In the genomic region with DNA sequence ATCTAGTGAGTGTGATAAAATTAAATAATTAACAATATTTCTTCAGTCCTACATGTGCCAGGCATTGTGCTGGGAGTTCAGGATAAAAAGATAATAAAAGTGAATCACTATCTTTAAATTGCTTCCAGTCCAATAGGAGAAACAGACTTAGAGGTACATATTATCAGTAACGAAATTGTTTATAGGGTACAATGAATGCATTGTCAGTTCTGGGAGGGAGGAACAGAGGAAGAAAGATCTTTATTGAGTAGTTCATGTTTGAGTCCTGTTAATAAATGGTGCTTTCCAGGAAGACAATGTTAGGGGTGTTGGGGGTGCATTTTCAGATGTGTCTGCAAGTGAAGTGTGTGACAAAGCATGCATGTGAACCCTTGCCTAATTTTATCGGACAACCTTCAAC, we compare ENCODE assay signal across 28 cellular contexts.
"Had no signal": no experiment of that assay in that cellular context is flagged by ENCODE, and none has a peak within 500 bp of the region (broad histone marks: within the 10 kb centered on the region; RNA-seq: fewer than 3 reads in every experiment).

No MANE protein-coding gene starts in this region.

- H3K4me1 Mint-ChIP-seq: stimulated activated effector memory CD8-positive, alpha-beta T cell treated with anti-CD3 and anti-CD28 coated beads, Interleukin-12 subunit alpha, Interleukin-12 subunit beta, amount 100 ng/mL, for 72 hours; stimulated activated memory B cell treated with anti-CD40 and anti-IgM and Interleukin-4, amounts not matched to agents 10 μg/mL and 1 μg/mL and 100 μg/mL, for 72 hours; stimulated activated naive B cell treated with anti-CD40 and anti-IgM and Interleukin-4, amounts not matched to agents 10 μg/mL and 1 μg/mL and 100 μg/mL, for 72 hours; stimulated activated naive CD8-positive, alpha-beta T cell treated with anti-CD3 and anti-CD28 coated beads, Interleukin-15, amount 100 ng/mL, for 72 hours had no signal

- H3K27ac Mint-ChIP-seq: stimulated activated effector memory CD8-positive, alpha-beta T cell treated with anti-CD3 and anti-CD28 coated beads, Interleukin-12 subunit alpha, Interleukin-12 subunit beta, amount 100 ng/mL, for 72 hours; stimulated activated memory B cell treated with anti-CD40 and anti-IgM and Interleukin-4, amounts not matched to agents 10 μg/mL and 1 μg/mL and 100 μg/mL, for 72 hours; stimulated activated naive B cell treated with anti-CD40 and anti-IgM and Interleukin-4, amounts not matched to agents 10 μg/mL and 1 μg/mL and 100 μg/mL, for 72 hours; stimulated activated naive CD8-positive, alpha-beta T cell treated with anti-CD3 and anti-CD28 coated beads, Interleukin-15, amount 100 ng/mL, for 72 hours; stimulated activated naive CD8-positive, alpha-beta T cell treated with anti-CD3 and anti-CD28 coated beads, Interleukin-15, Interleukin-2, amounts not matched to agents 100 ng/mL and 50 ng/mL, for 24 hours; type B pancreatic cell had no signal

- H3K4me3 ChIP-seq: stomach, suprapubic skin, testis, thoracic aorta, thyroid gland, tibial artery, tibial nerve, transverse colon, upper lobe of left lung, upper lobe of right lung, uterus, vagina had no signal

- H3K27ac ChIP-seq: stomach, suprapubic skin, testis, thoracic aorta, thyroid gland, tibial artery, transverse colon, upper lobe of left lung, upper lobe of right lung, uterus, vagina had no signal

- H3K9me3 ChIP-seq: stomach, suprapubic skin, testis, thoracic aorta, thyroid gland, tibial artery, tibial nerve, transverse colon, upper lobe of left lung, upper lobe of right lung, uterus, vagina had no signal

- H3K36me3 ChIP-seq: stomach, suprapubic skin, thoracic aorta, thyroid gland, tibial artery, tibial nerve, transverse colon, upper lobe of left lung, upper lobe of right lung, uterus, vagina had no signal

- H3K4me1 ChIP-seq: testis, vagina had no signal

- DNase-seq: stimulated activated CD4-positive, alpha-beta T cell treated with anti-CD3 and anti-CD28 coated beads, Interleukin-2, amount 100 ng/mL, for 48 hours; stimulated activated CD4-positive, alpha-beta T cell treated with anti-CD3 and anti-CD28 coated beads, Interleukin-4, amount 100 ng/mL, for 1 hour; stimulated activated CD4-positive, alpha-beta T cell treated with anti-CD3 and anti-CD28 coated beads, Interleukin-4, amount 100 ng/mL, for 24 hours; stimulated activated CD4-positive, alpha-beta T cell treated with anti-CD3 and anti-CD28 coated beads, Interleukin-4, amount 100 ng/mL, for 4 hours; stimulated activated CD8-positive, alpha-beta memory T cell treated with anti-CD3 and anti-CD28 coated beads, Interleukin-4, amount 100 ng/mL, for 48 hours; stimulated activated naive B cell treated with anti-CD40 and anti-IgM and Interleukin-4, amounts not matched to agents 10 μg/mL and 1 μg/mL and 100 μg/mL, for 72 hours; stimulated activated naive CD4-positive, alpha-beta T cell; stimulated activated naive CD4-positive, alpha-beta T cell treated with Interleukin-2 at 50 U/mL for 16 hours; stimulated activated naive CD8-positive, alpha-beta T cell treated with anti-CD3 and anti-CD28 coated beads, Interleukin-15, amount 100 ng/mL, for 72 hours; stimulated activated naive CD8-positive, alpha-beta T cell treated with anti-CD3 and anti-CD28 coated beads, Interleukin-15, Interleukin-2, amounts not matched to agents 100 U/mL and 50 U/mL, for 24 hours; stomach; substantia nigra; testis; thyroid gland; tibial artery; transverse colon; trophoblast cell; upper lobe of left lung; upper lobe of right lung; uterus had no signal

- ATAC-seq: stimulated activated effector memory CD8-positive, alpha-beta T cell treated with anti-CD3 and anti-CD28 coated beads, Interleukin-12 subunit alpha, Interleukin-12 subunit beta, amount 100 ng/mL, for 72 hours; stimulated activated memory B cell treated with anti-CD40 and anti-IgM and Interleukin-4, amounts not matched to agents 10 μg/mL and 1 μg/mL and 100 μg/mL, for 72 hours; stimulated activated naive B cell treated with anti-CD40 and anti-IgM and Interleukin-4, amounts not matched to agents 10 μg/mL and 1 μg/mL and 100 μg/mL, for 72 hours; stimulated activated naive CD8-positive, alpha-beta T cell treated with anti-CD3 and anti-CD28 coated beads, Interleukin-15, amount 100 ng/mL, for 72 hours; stimulated activated naive CD8-positive, alpha-beta T cell treated with anti-CD3 and anti-CD28 coated beads, Interleukin-15, Interleukin-2, amounts not matched to agents 100 U/mL and 50 U/mL, for 24 hours; upper lobe of right lung had no signal

- H3K36me3 Mint-ChIP-seq: stimulated activated effector memory CD8-positive, alpha-beta T cell treated with anti-CD3 and anti-CD28 coated beads, Interleukin-12 subunit alpha, Interleukin-12 subunit beta, amount 100 ng/mL, for 72 hours; stimulated activated memory B cell treated with anti-CD40 and anti-IgM and Interleukin-4, amounts not matched to agents 10 μg/mL and 1 μg/mL and 100 μg/mL, for 72 hours; stimulated activated naive B cell treated with anti-CD40 and anti-IgM and Interleukin-4, amounts not matched to agents 10 μg/mL and 1 μg/mL and 100 μg/mL, for 72 hours; type B pancreatic cell had no signal

- H3K9me3 Mint-ChIP-seq: stimulated activated effector memory CD8-positive, alpha-beta T cell treated with anti-CD3 and anti-CD28 coated beads, Interleukin-12 subunit alpha, Interleukin-12 subunit beta, amount 100 ng/mL, for 72 hours; stimulated activated memory B cell treated with anti-CD40 and anti-IgM and Interleukin-4, amounts not matched to agents 10 μg/mL and 1 μg/mL and 100 μg/mL, for 72 hours; stimulated activated naive B cell treated with anti-CD40 and anti-IgM and Interleukin-4, amounts not matched to agents 10 μg/mL and 1 μg/mL and 100 μg/mL, for 72 hours; stimulated activated naive CD8-positive, alpha-beta T cell treated with anti-CD3 and anti-CD28 coated beads, Interleukin-15, amount 100 ng/mL, for 72 hours; stimulated activated naive CD8-positive, alpha-beta T cell treated with anti-CD3 and anti-CD28 coated beads, Interleukin-15, Interleukin-2, amounts not matched to agents 100 ng/mL and 50 ng/mL, for 24 hours; type B pancreatic cell had no signal

- H3K4me3 Mint-ChIP-seq: stimulated activated effector memory CD8-positive, alpha-beta T cell treated with anti-CD3 and anti-CD28 coated beads, Interleukin-12 subunit alpha, Interleukin-12 subunit beta, amount 100 ng/mL, for 72 hours; stimulated activated memory B cell treated with anti-CD40 and anti-IgM and Interleukin-4, amounts not matched to agents 10 μg/mL and 1 μg/mL and 100 μg/mL, for 72 hours; stimulated activated naive B cell treated with anti-CD40 and anti-IgM and Interleukin-4, amounts not matched to agents 10 μg/mL and 1 μg/mL and 100 μg/mL, for 72 hours; stimulated activated naive CD8-positive, alpha-beta T cell treated with anti-CD3 and anti-CD28 coated beads, Interleukin-15, amount 100 ng/mL, for 72 hours; stimulated activated naive CD8-positive, alpha-beta T cell treated with anti-CD3 and anti-CD28 coated beads, Interleukin-15, Interleukin-2, amounts not matched to agents 100 ng/mL and 50 ng/mL, for 24 hours; type B pancreatic cell had no signal

- H3K27me3 ChIP-seq: stomach, suprapubic skin, testis, thyroid gland, tibial artery, tibial nerve, transverse colon, upper lobe of left lung, upper lobe of right lung, uterus, vagina had no signal
